10 cellular contexts compared by ENCODE assay signal in the genomic region with DNA sequence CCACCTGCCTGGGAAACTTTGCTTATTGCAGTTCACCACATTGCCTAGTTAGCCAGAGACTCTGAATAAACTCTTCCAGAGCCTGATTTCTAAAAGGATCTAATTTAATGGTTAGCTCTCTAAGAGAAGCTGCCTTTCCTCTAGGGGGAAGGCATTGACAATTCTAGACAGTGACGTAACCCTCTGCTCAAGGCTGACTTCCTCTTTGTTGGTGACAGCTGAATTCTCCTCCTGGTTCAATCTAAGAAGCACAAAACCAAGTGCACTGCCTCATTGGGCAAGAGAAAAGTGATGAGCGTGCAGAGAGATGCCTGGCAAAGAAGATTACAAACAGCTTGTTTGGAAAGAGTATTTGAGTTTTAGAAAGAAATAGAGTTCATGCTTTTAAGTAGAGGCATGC.
A peak's percentile ranks its signal among the peaks of the same experiment; 100 is the strongest.
DNase-seq lines count a peak whose midpoint lies in the region; ATAC-seq and TF ChIP-seq lines count a peak whose summit lies in the region.
"Had no signal": no experiment of that assay in that cellular context is flagged by ENCODE, and none has a peak within 500 bp of the region (broad histone marks: within the 10 kb centered on the region; RNA-seq: fewer than 3 reads in every experiment).

No MANE protein-coding gene starts in this region.

- no peaks in the 10 kb centered on the region for H3K36me3 ChIP-seq in adrenal gland (replicated peaks in 1 of 2)
- H3K36me3 ChIP-seq in MG63: no peaks in the 10 kb centered on the region

- DNase-seq in GM04504 (ENCODE audit: low read depth): peak; percentile 14
- DNase-seq in adrenal gland: peak in 6 of 7 donors; percentile 13 to 59 (median 40)
- DNase-seq in stimulated activated naive B cell treated with anti-CD40 and anti-IgM and Interleukin-4, amounts not matched to agents 10 μg/mL and 1 μg/mL and 100 μg/mL, for 72 hours: peak; percentile 35
- DNase-seq in NCI-H2107 treated with DMSO at 0.1 percent for 48 hours (lab: John Stamatoyannopoulos, UW; ENCODE audit: unreplicated experiment): no peak
- no peak for DNase-seq in MG63
- DNase-seq in cerebellum (ENCODE audit: low spot score): no peak

- peaks cover 11 to 29% of the 10 kb centered on the region in 2 donors for H3K4me1 Mint-ChIP-seq in stimulated activated naive B cell treated with anti-CD40 and anti-IgM and Interleukin-4, amounts not matched to agents 10 μg/mL and 1 μg/mL and 100 μg/mL, for 72 hours

- H3K27me3 Mint-ChIP-seq in stimulated activated naive B cell treated with anti-CD40 and anti-IgM and Interleukin-4, amounts not matched to agents 10 μg/mL and 1 μg/mL and 100 μg/mL, for 72 hours: no peaks in the 10 kb centered on the region

- H3K27me3 ChIP-seq in adrenal gland: no peaks in the 10 kb centered on the region
- no peaks in the 10 kb centered on the region; the same call in 1 of the 2 replicates for H3K27me3 ChIP-seq in MG63

- ATAC-seq in GM21367 (IDR thresholded peaks at IDR 0.05; ENCODE audit: unreplicated experiment) (peak; percentile 83), HG03520 (IDR thresholded peaks at IDR 0.05; ENCODE audit: unreplicated experiment) (peak; percentile 88)
- ATAC-seq in stimulated activated naive B cell treated with anti-CD40 and anti-IgM and Interleukin-4, amounts not matched to agents 10 μg/mL and 1 μg/mL and 100 μg/mL, for 72 hours (replicated peaks): peak; percentile 90 to 93
- ATAC-seq: HCT116 had no signal

- no peaks in the 10 kb centered on the region for H3K4me1 ChIP-seq in adrenal gland (replicated peaks in 1 of 2)

- no peak overlapping the region for H3K27ac ChIP-seq in adrenal gland

- intact Hi-C loops in adrenal gland (cut with DNase I): no loop called here

- H3K9me3 Mint-ChIP-seq in stimulated activated naive B cell treated with anti-CD40 and anti-IgM and Interleukin-4, amounts not matched to agents 10 μg/mL and 1 μg/mL and 100 μg/mL, for 72 hours: no peaks in the 10 kb centered on the region
- H3K9me3 Mint-ChIP-seq: neural crest cell had no signal

- 45 to 59% (median 52%) methylated on average over 2 of the region's 2 CpGs for WGBS in adrenal gland, 4 donors

- no peaks in the 10 kb centered on the region for H3K36me3 Mint-ChIP-seq in stimulated activated naive B cell treated with anti-CD40 and anti-IgM and Interleukin-4, amounts not matched to agents 10 μg/mL and 1 μg/mL and 100 μg/mL, for 72 hours

- H3K4me3 ChIP-seq in adrenal gland: no peak overlapping the region
- H3K4me3 ChIP-seq in MG63: no peak overlapping the region

- peak overlapping the region in 1 of 2 donors; percentile 10 for H3K4me3 Mint-ChIP-seq in stimulated activated naive B cell treated with anti-CD40 and anti-IgM and Interleukin-4, amounts not matched to agents 10 μg/mL and 1 μg/mL and 100 μg/mL, for 72 hours
- H3K4me3 Mint-ChIP-seq: neural crest cell had no signal

- H3K9me3 ChIP-seq in adrenal gland (replicated peaks in 1 of 3): no peaks in the 10 kb centered on the region
- no peaks in the 10 kb centered on the region for H3K9me3 ChIP-seq in MG63

- no peak for TF ChIP-seq CTCF in adrenal gland (IDR thresholded peaks at IDR 0.05)

- H3K27ac Mint-ChIP-seq in stimulated activated naive B cell treated with anti-CD40 and anti-IgM and Interleukin-4, amounts not matched to agents 10 μg/mL and 1 μg/mL and 100 μg/mL, for 72 hours: no peak overlapping the region

- TF ChIP-seq POLR2A in adrenal gland (IDR thresholded peaks at IDR 0.05): no peak

Comparison
In these comparisons a context has a peak if more than half of its experiments do, and no peak if none do; other contexts are left out.
1. DNase-seq: peak in GM04504 (single experiment), adrenal gland (6 of 7) and stimulated activated naive B cell treated with anti-CD40 and anti-IgM and Interleukin-4, amounts not matched to agents 10 μg/mL and 1 μg/mL and 100 μg/mL, for 72 hours (single experiment); none in NCI-H2107 treated with DMSO at 0.1 percent for 48 hours (single experiment), MG63 (single experiment) and cerebellum (single experiment).
2. Peak in every context shown above with its lines, with median percentiles within 50 percentile points of each other: ATAC-seq.